ENCODE assay signal across 30 cellular contexts in genomic region chr7:96855139-96855538, GRCh38.
"Had no signal": no experiment of that assay in that cellular context is flagged by ENCODE, and none has a peak within 500 bp of the region (broad histone marks: within the 10 kb centered on the region; RNA-seq: fewer than 3 reads in every experiment).

No MANE protein-coding gene starts in this region.

- H3K4me3 Mint-ChIP-seq: activated CD4-positive, alpha-beta memory T cell treated with anti-CD3 and anti-CD28 coated beads, Interleukin-2, amount 10 ng/mL, durations not matched to agents 7 days and 5 days; activated CD8-positive, alpha-beta memory T cell treated with anti-CD3 and anti-CD28 coated beads, Interleukin-2, amount 10 ng/mL, durations not matched to agents 7 days and 5 days; activated naive CD4-positive, alpha-beta T cell treated with anti-CD3 and anti-CD28 coated beads, Interleukin-2, amount 10 ng/mL, durations not matched to agents 7 days and 5 days; activated naive CD8-positive, alpha-beta T cell; activated naive CD8-positive, alpha-beta T cell treated with anti-CD3 and anti-CD28 coated beads, Interleukin-2, amount 50 U/mL, for 24 hours; brain had no signal

- H3K4me1 Mint-ChIP-seq: activated CD4-positive, alpha-beta memory T cell treated with anti-CD3 and anti-CD28 coated beads, Interleukin-2, amount 10 ng/mL, durations not matched to agents 7 days and 5 days; activated CD8-positive, alpha-beta memory T cell treated with anti-CD3 and anti-CD28 coated beads, Interleukin-2, amount 10 ng/mL, durations not matched to agents 7 days and 5 days; activated naive CD4-positive, alpha-beta T cell treated with anti-CD3 and anti-CD28 coated beads, Interleukin-2, amount 10 ng/mL, durations not matched to agents 7 days and 5 days; activated naive CD8-positive, alpha-beta T cell treated with anti-CD3 and anti-CD28 coated beads, Interleukin-2, amount 50 U/mL, for 24 hours; brain had no signal

- H3K9me3 Mint-ChIP-seq: activated CD4-positive, alpha-beta memory T cell treated with anti-CD3 and anti-CD28 coated beads, Interleukin-2, amount 10 ng/mL, durations not matched to agents 7 days and 5 days; activated naive CD4-positive, alpha-beta T cell treated with anti-CD3 and anti-CD28 coated beads, Interleukin-2, amount 10 ng/mL, durations not matched to agents 7 days and 5 days; activated naive CD8-positive, alpha-beta T cell treated with anti-CD3 and anti-CD28 coated beads, Interleukin-2, amount 50 U/mL, for 24 hours; brain had no signal

- ATAC-seq: activated CD8-positive, alpha-beta memory T cell treated with anti-CD3 and anti-CD28 coated beads, Interleukin-2, amount 10 ng/mL, durations not matched to agents 7 days and 5 days; activated naive CD8-positive, alpha-beta T cell treated with anti-CD3 and anti-CD28 coated beads, Interleukin-2, amount 50 U/mL, for 24 hours; K562; Right ventricle myocardium inferior had no signal

- DNase-seq: activated CD4-positive, alpha-beta memory T cell treated with anti-CD3 and anti-CD28 coated beads, Interleukin-2, amount 10 ng/mL, durations not matched to agents 7 days and 5 days; activated CD4-positive, alpha-beta T cell treated with anti-CD3 and anti-CD28 coated beads for 1 hour; activated CD4-positive, alpha-beta T cell treated with anti-CD3 and anti-CD28 coated beads for 48 hours; activated CD4-positive, CD25-positive, alpha-beta regulatory T cell; activated CD8-positive, alpha-beta memory T cell treated with anti-CD3 and anti-CD28 coated beads for 24 hours; activated CD8-positive, alpha-beta memory T cell treated with anti-CD3 and anti-CD28 coated beads, Interleukin-2, amount 10 ng/mL, durations not matched to agents 7 days and 5 days; activated CD8-positive, alpha-beta memory T cell treated with anti-CD3 and anti-CD28 coated beads, Interleukin-2, amount 50 U/mL, for 48 hours; activated effector memory CD4-positive, alpha-beta T cell treated with Interleukin-2 at 50 U/mL for 16 hours; activated naive CD4-positive, alpha-beta T cell treated with anti-CD3 and anti-CD28 coated beads, Interleukin-2, amount 10 ng/mL, durations not matched to agents 7 days and 5 days; activated naive CD8-positive, alpha-beta T cell treated with anti-CD3 and anti-CD28 coated beads, Interleukin-2, amount 50 U/mL, for 24 hours; activated T-cell treated with anti-CD3 and anti-CD28 coated beads, Interleukin-2, amount 50 U/mL, for 48 hours; anterior cingulate cortex; caudate nucleus; cerebellar nuclear complex; NCI-H1105 treated with DMSO at 0.1 percent for 48 hours; NCI-H1436; NCI-H187; NCI-H2171 treated with DMSO at 0.1 percent for 48 hours; NCI-H345; NCI-H524 treated with DMSO at 0.1 percent for 48 hours; PC-9; SW 1271; T-helper 1 cell; T-helper 2 cell; T-helper 9 cell; WERI-Rb-1 had no signal

- H3K36me3 Mint-ChIP-seq: activated CD8-positive, alpha-beta memory T cell treated with anti-CD3 and anti-CD28 coated beads, Interleukin-2, amount 10 ng/mL, durations not matched to agents 7 days and 5 days; activated naive CD4-positive, alpha-beta T cell treated with anti-CD3 and anti-CD28 coated beads, Interleukin-2, amount 10 ng/mL, durations not matched to agents 7 days and 5 days; activated naive CD8-positive, alpha-beta T cell; brain had no signal

- H3K27ac Mint-ChIP-seq: activated CD4-positive, alpha-beta memory T cell treated with anti-CD3 and anti-CD28 coated beads, Interleukin-2, amount 10 ng/mL, durations not matched to agents 7 days and 5 days; activated CD8-positive, alpha-beta memory T cell treated with anti-CD3 and anti-CD28 coated beads, Interleukin-2, amount 10 ng/mL, durations not matched to agents 7 days and 5 days; activated naive CD4-positive, alpha-beta T cell treated with anti-CD3 and anti-CD28 coated beads, Interleukin-2, amount 10 ng/mL, durations not matched to agents 7 days and 5 days; activated naive CD8-positive, alpha-beta T cell; activated naive CD8-positive, alpha-beta T cell treated with anti-CD3 and anti-CD28 coated beads, Interleukin-2, amount 50 U/mL, for 24 hours; brain had no signal
